Comparison of ENCODE assay signal across 8 cellular contexts in the genomic region with DNA sequence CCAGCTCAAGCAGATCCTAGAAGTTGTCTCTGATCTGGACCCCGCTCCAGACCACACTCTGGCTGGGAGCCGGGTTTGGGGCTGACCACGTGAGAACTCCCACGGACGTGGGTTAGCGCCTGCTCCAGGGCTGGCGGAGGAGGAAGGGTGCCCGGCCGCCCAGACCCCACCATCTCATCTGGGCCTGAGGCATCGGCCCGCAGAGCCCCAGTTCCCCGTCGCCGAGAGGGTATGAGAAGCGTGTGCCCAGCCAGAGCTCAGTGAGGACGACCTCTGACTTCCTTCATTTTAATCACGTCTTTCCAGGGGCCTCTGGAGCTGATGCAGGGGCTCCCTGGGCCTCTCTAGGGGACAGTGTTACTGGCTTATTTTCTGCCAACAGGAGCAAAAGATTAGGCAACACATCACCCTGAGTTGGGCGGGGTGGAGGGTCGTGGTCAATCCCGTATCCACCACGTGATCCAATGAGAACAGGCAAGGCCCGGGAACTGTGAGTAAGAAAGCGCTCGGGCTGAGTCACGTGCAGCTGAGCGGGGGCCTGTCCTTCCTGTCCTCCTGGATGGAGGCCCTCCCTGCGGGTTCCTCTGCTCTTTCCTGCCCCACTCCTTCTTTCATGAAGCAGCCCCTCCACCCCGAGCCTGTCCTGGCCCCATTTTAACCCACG.
DNase-seq lines count a peak whose midpoint lies in the region; TF ChIP-seq lines count a peak whose summit lies in the region.

No MANE protein-coding gene starts in this region.

- no peak overlapping the region for H3K4me3 ChIP-seq in fibroblast of the aortic adventitia (ENCODE audit: low read depth, low read length)

- CTCF ChIA-PET in GM10248 (lab: Yijun Ruan, JAX): no interaction called here

- peak; percentile 54 for DNase-seq in stimulated activated CD4-positive, alpha-beta T cell treated with anti-CD3 and anti-CD28 coated beads, Interleukin-15, amount 100 ng/mL, for 24 hours
- no peak for DNase-seq in stimulated activated CD4-positive, alpha-beta T cell treated with anti-CD3 and anti-CD28 coated beads, Interleukin-2, amount 100 ng/mL, for 48 hours
- DNase-seq in SW480 (ENCODE audit: low spot score): peak; percentile 57
- peak; percentile 48 for DNase-seq in fibroblast of the aortic adventitia (ENCODE audit: low read depth)
- DNase-seq in ureter (ENCODE audit: low spot score): peak; percentile 75
- no peak for DNase-seq in NCI-H2171 treated with DMSO at 0.1 percent for 48 hours (lab: John Stamatoyannopoulos, UW)
- DNase-seq in GM10248 (ENCODE audit: extremely low spot score): no peak
- DNase-seq in RPMI8226: no peak

- TF ChIP-seq CTCF in fibroblast of the aortic adventitia (IDR thresholded peaks at IDR 0.05; ENCODE audit: insufficient read depth, low read length) (no peak), GM10248 (IDR thresholded peaks at IDR 0.05; ENCODE audit: control extremely low read depth, extremely low read depth, low read depth, missing control alignments) (no peak)

- POLR2A ChIA-PET in GM10248 (lab: Yijun Ruan, JAX): no interaction called here

Comparison
In these comparisons a context has a peak if more than half of its experiments do, and no peak if none do; other contexts are left out.
1. DNase-seq: peak in stimulated activated CD4-positive, alpha-beta T cell treated with anti-CD3 and anti-CD28 coated beads, Interleukin-15, amount 100 ng/mL, for 24 hours (single experiment), SW480 (single experiment), fibroblast of the aortic adventitia (single experiment) and ureter (single experiment); none in stimulated activated CD4-positive, alpha-beta T cell treated with anti-CD3 and anti-CD28 coated beads, Interleukin-2, amount 100 ng/mL, for 48 hours (0 of 2), NCI-H2171 treated with DMSO at 0.1 percent for 48 hours (single experiment), GM10248 (single experiment) and RPMI8226 (single experiment).